ENCODE assay signal across 27 cellular contexts in the genomic region with DNA sequence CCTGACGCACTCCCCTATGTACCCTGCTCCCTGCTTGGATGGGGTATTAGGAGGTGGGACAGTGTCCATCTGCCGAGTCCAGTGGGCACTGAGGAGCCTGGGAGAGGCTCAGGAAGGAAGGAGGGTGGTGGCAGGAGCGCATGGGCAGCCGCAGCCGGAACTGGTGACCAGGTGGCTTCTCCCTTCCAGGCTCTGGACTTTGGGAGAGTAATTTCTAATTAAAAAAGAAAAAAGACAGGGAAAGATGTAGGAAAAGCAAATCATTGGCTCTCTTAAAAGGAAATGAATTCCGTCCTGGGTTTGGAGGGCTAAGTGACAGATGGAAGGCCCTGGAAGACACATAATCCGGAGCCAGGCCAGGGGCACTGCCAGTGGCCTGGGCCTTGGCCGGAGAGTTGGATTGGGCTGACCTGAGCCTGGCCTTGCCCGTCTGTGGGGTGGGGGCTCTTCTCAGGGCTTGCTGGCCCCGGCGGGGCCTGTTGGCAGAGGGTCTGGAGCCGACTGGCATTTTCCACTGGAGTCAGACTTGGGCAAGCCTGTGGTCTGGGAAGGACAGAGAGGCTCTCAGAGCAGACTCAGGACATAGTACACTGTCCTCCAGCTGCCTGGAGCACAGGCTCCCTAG.
DNase-seq lines count a peak whose midpoint lies in the region; ATAC-seq, FAIRE-seq and TF ChIP-seq lines count a peak whose summit lies in the region.
"Had no signal": no experiment of that assay in that cellular context is flagged by ENCODE, and none has a peak within 500 bp of the region (broad histone marks: within the 10 kb centered on the region; RNA-seq: fewer than 3 reads in every experiment).

No MANE protein-coding gene starts in this region.

- H3K36me3 ChIP-seq in ovary = no peaks in the 10 kb centered on the region
- H3K36me3 ChIP-seq: brain microvascular endothelial cell, Peyer's patch, SJSA1, thyroid gland had no signal

- no peaks in the 10 kb centered on the region for H3K9me3 ChIP-seq in ovary
- H3K9me3 ChIP-seq: thyroid gland had no signal

- no peaks in the 10 kb centered on the region for H3K27me3 ChIP-seq in ovary
- H3K27me3 ChIP-seq: Peyer's patch, thyroid gland had no signal

- DNase-seq in activated naive CD4-positive, alpha-beta T cell (lab: John Stamatoyannopoulos, UW) = no peak
- DNase-seq in ovary (no peak), chondrocyte (ENCODE audit: low spot score) (no peak)
- DNase-seq in stimulated activated CD4-positive, alpha-beta T cell treated with anti-CD3 and anti-CD28 coated beads, Interleukin-4, amount 100 ng/mL, for 1 hour = no peak
- no peak for DNase-seq in activated T-cell treated with anti-CD3 and anti-CD28 coated beads, Interleukin-2, amount 50 U/mL, for 48 hours
- DNase-seq: activated CD8-positive, alpha-beta memory T cell treated with anti-CD3 and anti-CD28 coated beads, Interleukin-2, amount 50 U/mL, for 4 hours; brain microvascular endothelial cell; COR-L47; HFFc6; mesendoderm; NCI-H1105; NCI-H446; NK-92 treated with Interleukin-12 subunit alpha and Interleukin-12 subunit beta, amount 100 ng/mL, for 24 hours; Peyer's patch; small intestine; stimulated activated CD4-positive, alpha-beta T cell treated with anti-CD3 and anti-CD28 coated beads, Interleukin-2, amount 100 ng/mL, for 24 hours; stimulated activated naive B cell treated with anti-CD40 and anti-IgM and Interleukin-4, amounts not matched to agents 10 μg/mL and 1 μg/mL and 100 μg/mL, for 72 hours; thyroid gland had no signal

- H3K4me1 ChIP-seq in ovary (ENCODE audit: insufficient read depth) = peaks cover 4% of the 10 kb centered on the region

- H3K4me3 ChIP-seq in ovary = peak overlapping the region; percentile 40
- H3K4me3 ChIP-seq: SJSA1, thyroid gland had no signal

- peaks cover 9% of the 10 kb centered on the region for H3K27me3 Mint-ChIP-seq in activated naive CD4-positive, alpha-beta T cell treated with anti-CD3 and anti-CD28 coated beads, Interleukin-2, amount 50 U/mL, for 24 hours
- H3K27me3 Mint-ChIP-seq in chondrocyte (ENCODE audit: low read depth) = peaks cover 44% of the 10 kb centered on the region

- no peak for ATAC-seq in GM19455 (IDR thresholded peaks at IDR 0.05; ENCODE audit: unreplicated experiment)
- ATAC-seq: stimulated activated naive B cell treated with anti-CD40 and anti-IgM and Interleukin-4, amounts not matched to agents 10 μg/mL and 1 μg/mL and 100 μg/mL, for 72 hours had no signal

- no peak for TF ChIP-seq POLR2A in ovary (IDR thresholded peaks at IDR 0.05)

- peak overlapping the region; percentile 30 for H3K4me3 Mint-ChIP-seq in activated naive CD4-positive, alpha-beta T cell treated with anti-CD3 and anti-CD28 coated beads, Interleukin-2, amount 50 U/mL, for 24 hours
- H3K4me3 Mint-ChIP-seq in chondrocyte (ENCODE audit: unreplicated experiment) = no peak overlapping the region
- H3K4me3 Mint-ChIP-seq: dendritic cell treated with granulocyte-macrophage colony-stimulating factor and Interleukin-4, amounts not matched to agents 40 ng/mL and 50 ng/mL, for 4 days; HFFc6; stimulated activated naive B cell treated with anti-CD40 and anti-IgM and Interleukin-4, amounts not matched to agents 10 μg/mL and 1 μg/mL and 100 μg/mL, for 72 hours had no signal

- TF ChIP-seq EP300 in ovary (IDR thresholded peaks at IDR 0.05) = no peak

- no peak overlapping the region for H3K27ac ChIP-seq in ovary
- H3K27ac ChIP-seq: brain microvascular endothelial cell, SJSA1, thyroid gland had no signal

- intact Hi-C loops in ovary (cut with DNase I) = no loop called here

- no peaks in the 10 kb centered on the region for H3K36me3 Mint-ChIP-seq in activated naive CD4-positive, alpha-beta T cell treated with anti-CD3 and anti-CD28 coated beads, Interleukin-2, amount 50 U/mL, for 24 hours
- no peaks in the 10 kb centered on the region for H3K36me3 Mint-ChIP-seq in chondrocyte (ENCODE audit: low read depth)
- H3K36me3 Mint-ChIP-seq: stimulated activated naive B cell treated with anti-CD40 and anti-IgM and Interleukin-4, amounts not matched to agents 10 μg/mL and 1 μg/mL and 100 μg/mL, for 72 hours had no signal

- FAIRE-seq in islet of Langerhans (lab: Jason Lieb, UNC) = peak; percentile 30
- FAIRE-seq: A204.1, endothelial cell of umbilical vein, small intestine had no signal

- H3K9me3 Mint-ChIP-seq in activated naive CD4-positive, alpha-beta T cell treated with anti-CD3 and anti-CD28 coated beads, Interleukin-2, amount 50 U/mL, for 24 hours = no peaks in the 10 kb centered on the region
- H3K9me3 Mint-ChIP-seq in chondrocyte (ENCODE audit: low read depth) = no peaks in the 10 kb centered on the region
- H3K9me3 Mint-ChIP-seq: HFFc6; T-helper 1 cell treated with Interleukin-12 subunit alpha and Interleukin-12 subunit beta and Interleukin-4 antibody, amounts not matched to agents 30 μg/mL and 1 μg/mL, for 36 hours had no signal

- TF ChIP-seq CTCF in ovary (IDR thresholded peaks at IDR 0.05) (no peak), chondrocyte (IDR thresholded peaks at IDR 0.05) (no peak)

- peaks cover 14% of the 10 kb centered on the region for H3K4me1 Mint-ChIP-seq in activated naive CD4-positive, alpha-beta T cell treated with anti-CD3 and anti-CD28 coated beads, Interleukin-2, amount 50 U/mL, for 24 hours
- H3K4me1 Mint-ChIP-seq in chondrocyte (ENCODE audit: low read depth) = peaks cover 5% of the 10 kb centered on the region

- 85 to 94% (median 89%) methylated on average over 12 of the region's 12 CpGs for WGBS in ovary, 3 donors

- no peak overlapping the region for H3K27ac Mint-ChIP-seq in activated naive CD4-positive, alpha-beta T cell treated with anti-CD3 and anti-CD28 coated beads, Interleukin-2, amount 50 U/mL, for 24 hours
- H3K27ac Mint-ChIP-seq in chondrocyte (ENCODE audit: unreplicated experiment) = no peak overlapping the region
- H3K27ac Mint-ChIP-seq: B cell; dendritic cell treated with granulocyte-macrophage colony-stimulating factor and Interleukin-4, amounts not matched to agents 40 ng/mL and 50 ng/mL, for 4 days; HFFc6; stimulated activated naive B cell treated with anti-CD40 and anti-IgM and Interleukin-4, amounts not matched to agents 10 μg/mL and 1 μg/mL and 100 μg/mL, for 72 hours; T-helper 1 cell treated with Interleukin-12 subunit alpha and Interleukin-12 subunit beta and Interleukin-4 antibody, amounts not matched to agents 30 μg/mL and 1 μg/mL, for 36 hours had no signal
